19 cellular contexts compared by ENCODE assay signal in the genomic region with DNA sequence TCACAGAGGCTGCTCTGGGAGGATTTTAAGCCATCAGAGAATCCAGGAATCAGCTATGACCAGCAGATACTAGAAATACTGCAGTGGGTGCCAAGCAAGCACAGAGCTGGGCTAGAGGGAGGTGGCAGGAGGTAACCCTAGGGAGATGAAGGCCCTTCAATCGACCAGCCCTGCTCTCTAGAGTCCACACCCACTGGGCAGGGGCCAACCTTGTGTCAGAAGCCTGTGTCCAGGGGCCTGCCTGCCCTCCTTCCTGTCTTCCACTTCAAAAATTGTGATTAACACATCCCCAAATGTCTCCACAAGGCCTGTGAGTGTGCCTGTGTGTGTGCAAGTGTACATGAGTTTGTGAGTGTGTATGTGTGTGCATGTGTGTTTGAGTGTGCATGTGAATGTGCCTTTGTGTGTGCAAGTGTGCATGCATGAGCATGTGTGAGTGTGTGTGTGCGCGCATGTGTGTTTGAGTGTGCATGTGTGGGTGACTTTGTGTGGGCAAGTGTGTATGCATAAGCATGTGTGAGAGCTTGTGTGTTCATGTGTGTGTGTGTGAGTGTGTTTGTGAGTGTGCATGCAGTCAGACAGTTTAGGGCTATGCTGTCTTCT.
"Had no signal": no experiment of that assay in that cellular context is flagged by ENCODE, and none has a peak within 500 bp of the region (broad histone marks: within the 10 kb centered on the region; RNA-seq: fewer than 3 reads in every experiment).

No MANE protein-coding gene starts in this region.

- H3K4me3 ChIP-seq: coronary artery, dorsolateral prefrontal cortex, heart left ventricle, lung, sigmoid colon, skin epidermis, tibial artery had no signal

- DNase-seq: central memory CD4-positive, alpha-beta T cell; dorsolateral prefrontal cortex; effector CD8-positive, alpha-beta T cell; foreskin melanocyte; heart left ventricle; hippocampal formation; kidney glomerular epithelial cell; mesenchymal stem cell; midbrain; nephron progenitor cell; posterior cingulate gyrus; sigmoid colon; stimulated activated CD4-positive, alpha-beta T cell treated with anti-CD3 and anti-CD28 coated beads, Interleukin-2, amount 100 ng/mL, for 48 hours; stimulated activated naive CD8-positive, alpha-beta T cell treated with anti-CD3 and anti-CD28 coated beads, Interleukin-15, Interleukin-2, amounts not matched to agents 100 U/mL and 50 U/mL, for 24 hours; tibial artery had no signal

- H3K4me1 ChIP-seq: sigmoid colon, tibial artery had no signal

- H3K36me3 ChIP-seq: heart left ventricle, sigmoid colon, tibial artery had no signal

- H3K27ac ChIP-seq: coronary artery, heart left ventricle, sigmoid colon, skin epidermis, tibial artery had no signal

- ATAC-seq: heart left ventricle; stimulated activated naive CD8-positive, alpha-beta T cell treated with anti-CD3 and anti-CD28 coated beads, Interleukin-15, Interleukin-2, amounts not matched to agents 100 U/mL and 50 U/mL, for 24 hours had no signal

- FAIRE-seq: islet of Langerhans had no signal

- H3K27me3 ChIP-seq: dorsolateral prefrontal cortex, sigmoid colon, tibial artery had no signal

- H3K9me3 ChIP-seq: heart left ventricle, sigmoid colon, tibial artery had no signal
